In the genomic region with DNA sequence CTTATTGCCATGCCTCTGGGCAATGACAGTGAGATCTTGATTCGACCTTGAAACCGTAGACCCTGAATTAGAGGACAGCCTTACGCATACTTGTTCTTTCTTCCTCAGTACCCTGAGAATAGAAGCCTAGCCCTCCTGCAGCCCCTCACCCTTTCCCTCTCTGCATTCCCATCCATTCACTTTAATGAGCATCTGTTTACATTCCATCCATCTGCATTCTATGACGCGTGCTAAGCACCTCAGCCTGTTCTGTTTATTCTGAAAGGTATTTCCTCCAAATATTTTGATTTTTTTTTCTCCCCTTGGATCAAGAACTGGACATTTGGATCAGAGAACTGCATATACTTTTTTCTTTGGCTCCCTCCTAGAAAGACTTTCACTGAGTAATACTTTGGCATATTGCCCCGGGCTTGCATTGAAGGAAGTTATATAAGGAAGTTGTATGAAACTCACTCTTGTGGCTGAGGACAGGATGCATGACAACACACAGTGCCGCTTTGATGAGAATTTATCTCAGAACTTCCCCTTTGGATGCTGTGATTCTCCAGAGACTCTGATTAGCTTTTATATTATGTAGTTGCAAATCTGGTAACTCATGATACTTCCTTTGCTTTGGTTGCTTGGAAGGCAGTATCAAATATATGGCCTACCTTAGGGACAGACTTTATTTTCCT, we compare ENCODE assay signal across 1 cellular context.
TF ChIP-seq lines count a peak whose summit lies in the region.

No MANE protein-coding gene starts in this region.

TF ChIP-seq in IMR-90, 13 proteins besides CTCF, POLR2A, EP300 and RAD21:
- no peak for TF ChIP-seq MXI1 (IDR thresholded peaks at IDR 0.05; ENCODE audit: borderline replicate concordance, low read depth, low read length)
- TF ChIP-seq, protein P1, sequence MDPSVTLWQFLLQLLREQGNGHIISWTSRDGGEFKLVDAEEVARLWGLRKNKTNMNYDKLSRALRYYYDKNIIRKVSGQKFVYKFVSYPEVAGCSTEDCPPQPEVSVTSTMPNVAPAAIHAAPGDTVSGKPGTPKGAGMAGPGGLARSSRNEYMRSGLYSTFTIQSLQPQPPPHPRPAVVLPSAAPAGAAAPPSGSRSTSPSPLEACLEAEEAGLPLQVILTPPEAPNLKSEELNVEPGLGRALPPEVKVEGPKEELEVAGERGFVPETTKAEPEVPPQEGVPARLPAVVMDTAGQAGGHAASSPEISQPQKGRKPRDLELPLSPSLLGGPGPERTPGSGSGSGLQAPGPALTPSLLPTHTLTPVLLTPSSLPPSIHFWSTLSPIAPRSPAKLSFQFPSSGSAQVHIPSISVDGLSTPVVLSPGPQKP (IDR thresholded peaks at IDR 0.05; ENCODE audit: borderline replicate concordance, low read depth, low read length): no peak
- TF ChIP-seq, protein P2, sequence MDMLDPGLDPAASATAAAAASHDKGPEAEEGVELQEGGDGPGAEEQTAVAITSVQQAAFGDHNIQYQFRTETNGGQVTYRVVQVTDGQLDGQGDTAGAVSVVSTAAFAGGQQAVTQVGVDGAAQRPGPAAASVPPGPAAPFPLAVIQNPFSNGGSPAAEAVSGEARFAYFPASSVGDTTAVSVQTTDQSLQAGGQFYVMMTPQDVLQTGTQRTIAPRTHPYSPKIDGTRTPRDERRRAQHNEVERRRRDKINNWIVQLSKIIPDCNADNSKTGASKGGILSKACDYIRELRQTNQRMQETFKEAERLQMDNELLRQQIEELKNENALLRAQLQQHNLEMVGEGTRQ (IDR thresholded peaks at IDR 0.05; ENCODE audit: low read depth, low read length): no peak
- TF ChIP-seq FOS (IDR thresholded peaks at IDR 0.05; ENCODE audit: low read depth, low read length): no peak
- peak; percentile 11; the same call in 1 of the 2 replicates for TF ChIP-seq RFX5 (IDR thresholded peaks at IDR 0.05; ENCODE audit: low read depth, low read length)
- TF ChIP-seq CEBPB (IDR thresholded peaks at IDR 0.05; ENCODE audit: low read depth, low read length): peak; percentile 51; the same call in 1 of the 2 replicates
